In the genomic region with DNA sequence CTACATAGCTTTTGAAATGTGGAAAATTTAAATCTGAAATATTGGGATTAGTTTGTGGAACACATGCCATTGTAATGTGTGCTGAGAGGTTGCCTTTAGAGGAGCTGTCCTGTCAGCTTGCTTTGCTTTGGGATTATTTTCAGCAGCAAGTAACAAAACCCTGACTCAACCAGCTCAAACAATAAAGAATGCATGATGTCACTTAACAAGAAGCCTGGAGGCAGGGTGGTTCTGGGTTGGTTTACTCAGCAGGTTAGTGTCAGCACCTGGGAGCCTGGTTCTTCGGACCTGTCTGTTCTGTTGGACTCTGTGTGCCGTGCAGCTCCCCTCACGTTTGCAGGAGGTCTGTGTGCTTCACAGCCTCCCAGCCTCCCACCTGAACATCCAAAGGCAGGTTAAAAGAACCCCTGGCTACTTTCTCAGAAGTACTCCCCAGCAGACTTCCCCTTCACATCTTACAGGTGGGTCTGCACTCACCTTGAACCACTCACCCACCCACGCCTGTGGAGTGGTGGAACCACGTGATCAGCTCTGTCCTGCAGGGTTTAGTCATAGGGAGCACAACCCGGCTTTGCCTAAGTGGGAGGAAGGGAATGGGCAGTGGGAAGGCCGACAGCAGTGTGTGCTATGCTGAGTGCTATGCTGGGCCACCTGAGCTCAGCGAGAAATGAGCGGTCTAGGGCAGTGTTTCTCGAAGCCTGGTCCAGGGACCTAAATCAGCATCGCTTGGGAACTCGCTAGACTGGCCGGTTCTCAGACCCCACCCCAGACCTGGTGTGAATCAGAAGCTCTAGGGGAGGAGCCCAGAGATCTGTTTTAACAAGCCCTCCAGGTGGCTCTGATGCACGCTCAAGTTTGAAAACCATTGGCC, we compare ENCODE assay signal across 8 cellular contexts. TPM values are rescaled to one million over a fixed set of nuclear protein-coding genes. Genes with fewer than 3 reads are reported as not detected.
DNase-seq lines count a peak whose midpoint lies in the region; ATAC-seq and TF ChIP-seq lines count a peak whose summit lies in the region.

No MANE protein-coding gene starts in this region.

- H3K4me2 ChIP-seq in GM23338 = peak overlapping the region; percentile 62; the same call in 1 of the 2 replicates

- H3K79me2 ChIP-seq in GM23338 (replicated peaks; ENCODE audit: insufficient read depth) = peaks cover 79% of the 10 kb centered on the region

- TF ChIP-seq CTCF in A673 (conservative IDR thresholded peaks at IDR 0.05; ENCODE audit: low read depth, low read length) = no peak
- no peak for TF ChIP-seq CTCF in GM23338 (conservative IDR thresholded peaks at IDR 0.05; ENCODE audit: low read depth in 2 of 2)
- TF ChIP-seq CTCF in right atrium auricular region (IDR thresholded peaks at IDR 0.05) = no peak

- no peaks in the 10 kb centered on the region for H3K9me2 ChIP-seq in GM23338 (ENCODE audit: insufficient read depth)

- POLR2A ChIA-PET in A673 (lab: Charles Lee; ENCODE audit: low non-redundant PET) = interaction anchor here (0.7 kb wide), 1 partner anchor 344 kb away, joined by 4 read pairs; no protein-coding TSS in a partner anchor

- peak overlapping the region; percentile 82 for H3K27ac Mint-ChIP-seq in GM23338
- H3K27ac Mint-ChIP-seq in activated T-cell treated with anti-CD3 and anti-CD28 coated beads, Interleukin-2, amount 50 U/mL, for 24 hours = peak overlapping the region; percentile 94
- H3K27ac Mint-ChIP-seq in stimulated activated naive B cell treated with anti-CD40 and anti-IgM and Interleukin-4, amounts not matched to agents 10 μg/mL and 1 μg/mL and 100 μg/mL, for 72 hours = peak overlapping the region; percentile 85

- H3K36me3 ChIP-seq in A673 (ENCODE audit: insufficient read depth, low read length, poor library complexity, severe bottlenecking) (no peaks in the 10 kb centered on the region), GM23338 (ENCODE audit: insufficient read depth) (no peaks in the 10 kb centered on the region), right atrium auricular region (no peaks in the 10 kb centered on the region)

- BruUV-seq in A673 (replicated peaks; lab: Mats Ljungman, UMichigan) = no TSS peak

- 0 out of 2 replicates have a peak, but pooled peaks cover 4% of the 10 kb centered on the region for H4K20me1 ChIP-seq in GM23338 (replicated peaks; ENCODE audit: insufficient read depth)

- H3K4me1 Mint-ChIP-seq in GM23338 = peaks cover 50% of the 10 kb centered on the region
- peaks cover 85% of the 10 kb centered on the region for H3K4me1 Mint-ChIP-seq in activated T-cell treated with anti-CD3 and anti-CD28 coated beads, Interleukin-2, amount 50 U/mL, for 24 hours (ENCODE audit: low read depth)
- H3K4me1 Mint-ChIP-seq in stimulated activated naive B cell treated with anti-CD40 and anti-IgM and Interleukin-4, amounts not matched to agents 10 μg/mL and 1 μg/mL and 100 μg/mL, for 72 hours = peaks cover 52 to 79% of the 10 kb centered on the region in 2 donors

- H3K9me3 Mint-ChIP-seq in GM23338 = no peaks in the 10 kb centered on the region
- H3K9me3 Mint-ChIP-seq in activated T-cell treated with anti-CD3 and anti-CD28 coated beads, Interleukin-2, amount 50 U/mL, for 24 hours = no peaks in the 10 kb centered on the region
- no peaks in the 10 kb centered on the region for H3K9me3 Mint-ChIP-seq in stimulated activated naive B cell treated with anti-CD40 and anti-IgM and Interleukin-4, amounts not matched to agents 10 μg/mL and 1 μg/mL and 100 μg/mL, for 72 hours

- H3K4me1 ChIP-seq in A673 (ENCODE audit: insufficient read depth, low read length, poor library complexity, severe bottlenecking) (peaks cover 50% of the 10 kb centered on the region), GM23338 (ENCODE audit: insufficient read depth) (peaks cover 50% of the 10 kb centered on the region), right atrium auricular region (peaks cover 0 to 57% of the 10 kb centered on the region in 2 donors)

- H3K27me3 Mint-ChIP-seq in GM23338 (ENCODE audit: insufficient read depth, low read depth, poor library complexity) = peaks cover 3% of the 10 kb centered on the region
- H3K27me3 Mint-ChIP-seq in activated T-cell treated with anti-CD3 and anti-CD28 coated beads, Interleukin-2, amount 50 U/mL, for 24 hours = no peaks in the 10 kb centered on the region
- no peaks in the 10 kb centered on the region for H3K27me3 Mint-ChIP-seq in stimulated activated naive B cell treated with anti-CD40 and anti-IgM and Interleukin-4, amounts not matched to agents 10 μg/mL and 1 μg/mL and 100 μg/mL, for 72 hours

- intact Hi-C loops in A673 (cut with micrococcal nuclease; ENCODE audit: unreplicated experiment) = no loop called here
- intact Hi-C loops in posterior vena cava (cut with DNase I) = no loop called here

- H3K4me3 Mint-ChIP-seq in GM23338 = no peak overlapping the region
- peak overlapping the region; percentile 80 for H3K4me3 Mint-ChIP-seq in activated T-cell treated with anti-CD3 and anti-CD28 coated beads, Interleukin-2, amount 50 U/mL, for 24 hours
- H3K4me3 Mint-ChIP-seq in stimulated activated naive B cell treated with anti-CD40 and anti-IgM and Interleukin-4, amounts not matched to agents 10 μg/mL and 1 μg/mL and 100 μg/mL, for 72 hours = peak overlapping the region; percentile 65 to 74

- H3K27ac ChIP-seq in A673 (ENCODE audit: low read depth, low read length, poor library complexity, severe bottlenecking) (no peak overlapping the region), GM23338 (ENCODE audit: low read depth) (peak overlapping the region; percentile 64), right atrium auricular region (peak overlapping the region; percentile 76 to 82)

- DNase-seq in A673 (ENCODE audit: low spot score) = peak; percentile 29
- DNase-seq in GM23338 (ENCODE audit: low spot score) = peak; percentile 58
- DNase-seq in activated T-cell treated with anti-CD3 and anti-CD28 coated beads, Interleukin-2, amount 50 U/mL, for 24 hours = peak; percentile 54
- DNase-seq in right atrium auricular region (ENCODE audit: low spot score) = no peak
- DNase-seq in stimulated activated naive B cell treated with anti-CD40 and anti-IgM and Interleukin-4, amounts not matched to agents 10 μg/mL and 1 μg/mL and 100 μg/mL, for 72 hours = no peak
- DNase-seq in middle frontal gyrus (ENCODE audit: extremely low spot score, low spot score) = no peak
- no peak for DNase-seq in posterior vena cava (ENCODE audit: low spot score)

- 0 out of 2 replicates have a peak, but pooled peaks cover 7% of the 10 kb centered on the region for H3F3A ChIP-seq in GM23338 (replicated peaks; ENCODE audit: low read depth)

- no peak overlapping the region for H2AFZ ChIP-seq in GM23338

- no peak overlapping the region for H3K4me3 ChIP-seq in A673 (ENCODE audit: low read depth, low read length, poor library complexity, severe bottlenecking)
- H3K4me3 ChIP-seq in GM23338 = no peak overlapping the region
- no peak overlapping the region for H3K4me3 ChIP-seq in right atrium auricular region

- H3K36me3 Mint-ChIP-seq in GM23338 (ENCODE audit: low read depth) = no peaks in the 10 kb centered on the region
- peaks cover 43% of the 10 kb centered on the region for H3K36me3 Mint-ChIP-seq in activated T-cell treated with anti-CD3 and anti-CD28 coated beads, Interleukin-2, amount 50 U/mL, for 24 hours (ENCODE audit: low read depth)
- H3K36me3 Mint-ChIP-seq in stimulated activated naive B cell treated with anti-CD40 and anti-IgM and Interleukin-4, amounts not matched to agents 10 μg/mL and 1 μg/mL and 100 μg/mL, for 72 hours = peaks cover 5 to 8% of the 10 kb centered on the region in 2 donors

- CTCF ChIA-PET in A673 (lab: Charles Lee) = no interaction called here

- peak; percentile 35 for ATAC-seq in GM23338
- ATAC-seq in stimulated activated naive B cell treated with anti-CD40 and anti-IgM and Interleukin-4, amounts not matched to agents 10 μg/mL and 1 μg/mL and 100 μg/mL, for 72 hours (replicated peaks) = no peak
- no peak for ATAC-seq in HG03196 (IDR thresholded peaks at IDR 0.05; ENCODE audit: unreplicated experiment)

- H3K9me3 ChIP-seq in A673 (ENCODE audit: low read depth, low read length, poor library complexity, severe bottlenecking) = no peaks in the 10 kb centered on the region
- no peaks in the 10 kb centered on the region for H3K9me3 ChIP-seq in right atrium auricular region

- H3K27me3 ChIP-seq in A673 (replicated peaks; ENCODE audit: insufficient read depth, low read depth, low read length, poor library complexity) (no peaks in the 10 kb centered on the region), GM23338 (ENCODE audit: insufficient read depth) (no peaks in the 10 kb centered on the region), right atrium auricular region (no peaks in the 10 kb centered on the region)

TF ChIP-seq in GM23338, 12 proteins besides CTCF, POLR2A, EP300 and RAD21:
- TF ChIP-seq NANOG (IDR thresholded peaks at IDR 0.05; ENCODE audit: borderline replicate concordance) = no peak
- no peak for TF ChIP-seq JUNB (IDR thresholded peaks at IDR 0.05; ENCODE audit: unreplicated experiment)

RNA-seq across cellular contexts. Expression of a gene that starts 20.4 kb away (rescaled TPM):
- 17.0 and 18.4 TPM in 2 replicates for total RNA-seq in A673 (2021)
- 32.2 and 35.0 TPM in 2 replicates for total RNA-seq in GM23338 (2014; rRNA removed; shearing (Covaris generic))
- polyA plus RNA-seq in GM23338 (2016; fragmentation: Nextera tagmentation; extraction: Ambion mirVana) = 11.1 TPM in 2 replicates
- 10 to 100 TPM; 10.9 to 15.4 TPM for total RNA-seq in right atrium auricular region
- 10 to 100 TPM; 11.4 to 12.0 TPM for total RNA-seq in posterior vena cava

Comparison
In these comparisons a context has a peak if more than half of its experiments do, and no peak if none do; other contexts are left out.
1. DNase-seq: peak in A673 (single experiment), GM23338 (single experiment) and activated T-cell treated with anti-CD3 and anti-CD28 coated beads, Interleukin-2, amount 50 U/mL, for 24 hours (single experiment); none in right atrium auricular region (single experiment), stimulated activated naive B cell treated with anti-CD40 and anti-IgM and Interleukin-4, amounts not matched to agents 10 μg/mL and 1 μg/mL and 100 μg/mL, for 72 hours (single experiment), middle frontal gyrus (single experiment) and posterior vena cava (single experiment).
2. Peak in every context shown above with its lines, with median percentiles within 50 percentile points of each other: H3K27ac Mint-ChIP-seq.